13 cellular contexts compared by ENCODE assay signal in the genomic region with DNA sequence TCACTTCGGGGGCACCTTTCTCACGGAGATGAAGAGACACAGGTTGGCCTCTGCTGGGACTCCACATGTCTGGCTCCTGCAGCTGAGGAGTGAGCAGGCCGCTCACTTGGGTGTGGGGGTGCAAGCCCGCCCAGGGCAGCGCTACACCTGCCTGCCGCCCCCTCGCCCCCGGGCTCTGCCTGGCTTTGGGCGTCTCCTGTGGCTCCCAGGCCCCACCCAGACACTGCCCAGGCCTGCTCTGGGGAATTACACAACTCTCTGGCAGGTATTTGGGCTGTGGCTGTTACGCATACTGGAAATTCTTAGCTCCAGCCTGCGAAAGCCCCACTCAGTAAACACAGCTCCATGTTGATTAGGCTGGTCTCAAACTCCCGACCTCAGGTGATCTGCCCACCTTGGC. TPM values are rescaled to one million over a fixed set of nuclear protein-coding genes. Genes with fewer than 3 reads are reported as not detected.
DNase-seq lines count a peak whose midpoint lies in the region; ATAC-seq, FAIRE-seq and TF ChIP-seq lines count a peak whose summit lies in the region.
"Not testable (repeated sequence)": the region's sequence is repeated elsewhere in the genome, so short reads cannot be mapped to it uniquely, and the experiment has no call there.
"Had no signal": no experiment of that assay in that cellular context is flagged by ENCODE, and none has a peak within 500 bp of the region (broad histone marks: within the 10 kb centered on the region; RNA-seq: fewer than 3 reads in every experiment).

No MANE protein-coding gene starts in this region.

- not testable (repeated sequence) for H3F3A ChIP-seq in smooth muscle cell (ENCODE audit: low read depth)

- not testable (repeated sequence) for H3K27me3 ChIP-seq in endodermal cell (ENCODE audit: control insufficient read depth, insufficient read depth, low read length, poor library complexity, severe bottlenecking); smooth muscle cell (ENCODE audit: low read depth)

- not testable (repeated sequence) for H3K36me3 Mint-ChIP-seq in endodermal cell (ENCODE audit: low read depth); mesothelial cell of epicardium

- H3K4me3 ChIP-seq in HEK293 (ENCODE audit: low read depth, low read length); endodermal cell (ENCODE audit: low read length); kidney (ENCODE audit: low read length in 2 of 2): not testable (repeated sequence)
- peak overlapping the region; percentile 8 for H3K4me3 ChIP-seq in smooth muscle cell

- not testable (repeated sequence) for H3K9ac ChIP-seq in endodermal cell (ENCODE audit: extremely low read depth, low read length, poor library complexity, severe bottlenecking); kidney (ENCODE audit: low read length in 2 of 2); smooth muscle cell (ENCODE audit: low read depth)

- CTCF ChIA-PET in HEK293 (lab: Yijun Ruan, JAX), result not testable (repeated sequence)

- not testable (repeated sequence) for H3K4me3 Mint-ChIP-seq in endodermal cell, mesothelial cell of epicardium

- not testable (repeated sequence) for H3K27me3 Mint-ChIP-seq in endodermal cell (ENCODE audit: insufficient read depth); mesothelial cell of epicardium (ENCODE audit: low read depth)

- not testable (repeated sequence) for H3K4me1 Mint-ChIP-seq in endodermal cell, mesothelial cell of epicardium

- intact Hi-C loops in Right ventricle myocardium inferior (cut with DNase I); kidney (cut with DNase I): not testable (repeated sequence)

- POLR2A ChIA-PET in HEK293 (lab: Yijun Ruan, JAX), result not testable (repeated sequence)

- not testable (repeated sequence) for H3K9me3 Mint-ChIP-seq in endodermal cell, mesothelial cell of epicardium

- H3K27ac Mint-ChIP-seq in endodermal cell, result not testable (repeated sequence)
- peak overlapping the region; percentile 94 for H3K27ac Mint-ChIP-seq in mesothelial cell of epicardium

- H3K4me1 ChIP-seq in HEK293 (ENCODE audit: control insufficient read depth, insufficient read depth, low read length); endodermal cell (ENCODE audit: control insufficient read depth, insufficient read depth, low read length); kidney (ENCODE audit: control insufficient read depth in 1 of 2, insufficient read depth in 1 of 2, low read depth in 1 of 2, low read length in 2 of 2); smooth muscle cell (ENCODE audit: low read depth): not testable (repeated sequence)

- FAIRE-seq in kidney (lab: Jason Lieb, UNC), result not testable (repeated sequence)

- H3K36me3 ChIP-seq in HEK293 (ENCODE audit: control insufficient read depth in 2 of 2, insufficient read depth in 1 of 2, low read length in 2 of 2); endodermal cell (ENCODE audit: control insufficient read depth, insufficient read depth, low read length); kidney (ENCODE audit: control insufficient read depth in 1 of 2, insufficient read depth in 2 of 2, low read length in 2 of 2); smooth muscle cell (ENCODE audit: low read depth): not testable (repeated sequence)

- TF ChIP-seq CTCF in HEK293 (tag by site-specific recombination; IDR thresholded peaks at IDR 0.05); endodermal cell (conservative IDR thresholded peaks at IDR 0.05); kidney (IDR thresholded peaks at IDR 0.05; ENCODE audit: borderline replicate concordance, extremely low read depth, insufficient read depth); mesothelial cell of epicardium (IDR thresholded peaks at IDR 0.05; ENCODE audit: unreplicated experiment); smooth muscle cell (IDR thresholded peaks at IDR 0.05; ENCODE audit: borderline replicate concordance, insufficient read depth, poor library complexity, severe bottlenecking): not testable (repeated sequence)

- peak; percentile 29 for ATAC-seq in Right ventricle myocardium inferior

- not testable (repeated sequence) for H4K20me1 ChIP-seq in smooth muscle cell (ENCODE audit: low read depth)

- not testable (repeated sequence) for H3K9me3 ChIP-seq in HEK293 (ENCODE audit: control insufficient read depth, insufficient read depth, low read depth, low read length); endodermal cell (ENCODE audit: control insufficient read depth, low read length); kidney (ENCODE audit: control insufficient read depth in 1 of 2, low read length in 2 of 2); smooth muscle cell (replicated peaks; ENCODE audit: low read depth)

- H3K27ac ChIP-seq in HEK293 (ENCODE audit: extremely low read depth, low read depth, low read length); endodermal cell (ENCODE audit: low read depth, low read length); kidney (ENCODE audit: low read depth in 2 of 2, low read length in 2 of 2): not testable (repeated sequence)
- peak overlapping the region; percentile 68 for H3K27ac ChIP-seq in smooth muscle cell (ENCODE audit: low read depth)

- peak; percentile 29 for DNase-seq in SW480 (ENCODE audit: low spot score)
- DNase-seq in endodermal cell, result peak; percentile 29
- not testable (repeated sequence) for DNase-seq in Right ventricle myocardium inferior (ENCODE audit: missing footprints); mesothelial cell of epicardium (ENCODE audit: low spot score in 2 of 2, unreplicated experiment in 2 of 2); smooth muscle cell (lab: John Stamatoyannopoulos, UW; ENCODE audit: unreplicated experiment)
- DNase-seq in kidney, result peak; percentile 37

- H3K79me2 ChIP-seq in smooth muscle cell (ENCODE audit: low read depth), result not testable (repeated sequence)

- 91% methylated on average over 11 of the region's 12 CpGs; no CpG with 5 or more reads in 1 of the 2 experiments for WGBS in endodermal cell (ENCODE audit: insufficient coverage in 1 of 2, insufficient read length in 1 of 2), 2 experiments
- WGBS in smooth muscle cell (ENCODE audit: low lambda C conversion rate), result 62% methylated on average over 12 of the region's 12 CpGs

- not testable (repeated sequence) for H3K4me2 ChIP-seq in smooth muscle cell

- not testable (repeated sequence) for H2AFZ ChIP-seq in smooth muscle cell (ENCODE audit: low read depth)

TF ChIP-seq in HEK293, 187 proteins besides CTCF, POLR2A, EP300 and RAD21:
- peak; percentile 59; the same call in 1 of the 2 replicates for TF ChIP-seq KLF1 (tag by site-specific recombination; IDR thresholded peaks at IDR 0.05)

RNA-seq across cellular contexts. Expression of gene FAM25C, which starts 7.9 kb away (rescaled TPM):
- total RNA-seq in endodermal cell, result not detected
- polyA plus RNA-seq in endodermal cell (2013, experiment 1 of 2), result not detected
- polyA plus RNA-seq in endodermal cell (2013, experiment 2 of 2), result not detected
- not detected for total RNA-seq in Right ventricle myocardium inferior
- not detected for total RNA-seq in kidney
- not detected for polyA plus RNA-seq in kidney (ENCODE audit: insufficient read depth, low read depth, low replicate concordance)
- not detected in 3 replicates for total RNA-seq in mesothelial cell of epicardium
- not detected in 2 replicates for total RNA-seq in smooth muscle cell
- not detected in 2 replicates for polyA plus RNA-seq in smooth muscle cell
- total RNA-seq: GM23338, HFFc6, HT1080, LHCN-M2, RPMI7951 had no signal
- polyA plus RNA-seq: GM23338, IgD-negative memory B cell had no signal
